In genomic region chr9:69157751-69158466, GRCh38 we compare ENCODE assay signal across 14 cellular contexts. TPM values are rescaled to one million over a fixed set of nuclear protein-coding genes. Genes with fewer than 3 reads are reported as not detected.
DNase-seq lines count a peak whose midpoint lies in the region; ATAC-seq lines count a peak whose summit lies in the region.
"Had no signal": no experiment of that assay in that cellular context is flagged by ENCODE, and none has a peak within 500 bp of the region (broad histone marks: within the 10 kb centered on the region; RNA-seq: fewer than 3 reads in every experiment).

No MANE protein-coding gene starts in this region.

- peaks cover 0 to 5% of the 10 kb centered on the region in 2 donors for H3K9me3 Mint-ChIP-seq in stimulated activated naive CD8-positive, alpha-beta T cell treated with anti-CD3 and anti-CD28 coated beads, Interleukin-15, amount 100 ng/mL, for 72 hours
- H3K9me3 Mint-ChIP-seq: brain had no signal

- peak; percentile 15 for DNase-seq in stimulated activated naive CD8-positive, alpha-beta T cell treated with anti-CD3 and anti-CD28 coated beads, Interleukin-15, Interleukin-2, amounts not matched to agents 100 U/mL and 50 U/mL, for 24 hours
- no peak for DNase-seq in stimulated activated naive CD8-positive, alpha-beta T cell treated with anti-CD3 and anti-CD28 coated beads, Interleukin-15, amount 100 ng/mL, for 72 hours
- DNase-seq in RPMI7951 (ENCODE audit: low read depth): peak; percentile 38
- DNase-seq in fibroblast of gingiva (ENCODE audit: low read depth): peak; percentile 19
- DNase-seq in NOMO-1 treated with DMSO at 0.1 percent for 48 hours (lab: John Stamatoyannopoulos, UW; ENCODE audit: unreplicated experiment): no peak
- no peak for DNase-seq in H4 (ENCODE audit: low spot score)
- DNase-seq in C1 segment of cervical spinal cord (lab: John Stamatoyannopoulos, UW): no peak
- DNase-seq: activated CD4-positive, CD25-positive, alpha-beta regulatory T cell treated with anti-CD3 and anti-CD28 coated beads, Interleukin-2, amount 50 U/mL, for 72 hours; DMS79; Karpas-422; stimulated activated CD4-positive, alpha-beta T cell treated with anti-CD3 and anti-CD28 coated beads, Interleukin-4, amount 100 ng/mL, for 4 hours had no signal

- H3K27ac Mint-ChIP-seq in stimulated activated naive CD8-positive, alpha-beta T cell treated with anti-CD3 and anti-CD28 coated beads, Interleukin-15, amount 100 ng/mL, for 72 hours: no peak overlapping the region
- H3K27ac Mint-ChIP-seq: brain, nephron had no signal

- H3K4me3 Mint-ChIP-seq in stimulated activated naive CD8-positive, alpha-beta T cell treated with anti-CD3 and anti-CD28 coated beads, Interleukin-15, amount 100 ng/mL, for 72 hours: no peak overlapping the region
- H3K4me3 Mint-ChIP-seq: brain, nephron had no signal

- no peak for ATAC-seq in stimulated activated naive CD8-positive, alpha-beta T cell treated with anti-CD3 and anti-CD28 coated beads, Interleukin-15, Interleukin-2, amounts not matched to agents 100 U/mL and 50 U/mL, for 24 hours
- ATAC-seq in stimulated activated naive CD8-positive, alpha-beta T cell treated with anti-CD3 and anti-CD28 coated beads, Interleukin-15, amount 100 ng/mL, for 72 hours: no peak
- ATAC-seq in GM21786 (IDR thresholded peaks at IDR 0.05; ENCODE audit: unreplicated experiment): no peak

- H3K4me1 Mint-ChIP-seq in stimulated activated naive CD8-positive, alpha-beta T cell treated with anti-CD3 and anti-CD28 coated beads, Interleukin-15, amount 100 ng/mL, for 72 hours: no peaks in the 10 kb centered on the region
- H3K4me1 Mint-ChIP-seq: brain, nephron had no signal

- no peaks in the 10 kb centered on the region for H3K27me3 Mint-ChIP-seq in stimulated activated naive CD8-positive, alpha-beta T cell treated with anti-CD3 and anti-CD28 coated beads, Interleukin-15, amount 100 ng/mL, for 72 hours
- H3K27me3 Mint-ChIP-seq: brain had no signal

RNA-seq across cellular contexts. Expression of gene TJP2, which starts 16.2 kb away (rescaled TPM):
- 18.3 and 19.3 TPM in 2 replicates for total RNA-seq in RPMI7951 (2014; rRNA removed; shearing (Covaris generic))
- 8.2 and 10.7 TPM in 2 replicates for total RNA-seq in H4 (2014; rRNA removed; shearing (Covaris generic))

Comparison
In these comparisons a context has a peak if more than half of its experiments do, and no peak if none do; other contexts are left out.
1. DNase-seq: peak in stimulated activated naive CD8-positive, alpha-beta T cell treated with anti-CD3 and anti-CD28 coated beads, Interleukin-15, Interleukin-2, amounts not matched to agents 100 U/mL and 50 U/mL, for 24 hours (single experiment), RPMI7951 (single experiment) and fibroblast of gingiva (single experiment); none in stimulated activated naive CD8-positive, alpha-beta T cell treated with anti-CD3 and anti-CD28 coated beads, Interleukin-15, amount 100 ng/mL, for 72 hours (0 of 2), NOMO-1 treated with DMSO at 0.1 percent for 48 hours (single experiment), H4 (single experiment) and C1 segment of cervical spinal cord (0 of 14).